ENCODE assay signal across 16 cellular contexts in genomic region chr9:89358376-89358775, GRCh38. TPM values are rescaled to one million over a fixed set of nuclear protein-coding genes. Genes with fewer than 3 reads are reported as not detected.
A peak's percentile ranks its signal among the peaks of the same experiment; 100 is the strongest.
DNase-seq lines count a peak whose midpoint lies in the region; ATAC-seq lines count a peak whose summit lies in the region.
"Had no signal": no experiment of that assay in that cellular context is flagged by ENCODE, and none has a peak within 500 bp of the region (broad histone marks: within the 10 kb centered on the region; RNA-seq: fewer than 3 reads in every experiment).

No MANE protein-coding gene starts in this region.

- H3K4me3 Mint-ChIP-seq in activated naive CD8-positive, alpha-beta T cell treated with anti-CD3 and anti-CD28 coated beads for 36 hours, result no peak overlapping the region
- H3K4me3 Mint-ChIP-seq in natural killer cell treated with Interleukin-12 subunit alpha and Interleukin-12 subunit beta and Interleukin-15 and Interleukin-18, amount 100 ng/mL, for 72 hours, result no peak overlapping the region

- H3K27ac Mint-ChIP-seq in activated naive CD8-positive, alpha-beta T cell treated with anti-CD3 and anti-CD28 coated beads for 36 hours, result peak overlapping the region; percentile 54
- peak overlapping the region; percentile 28 to 54 for H3K27ac Mint-ChIP-seq in natural killer cell treated with Interleukin-12 subunit alpha and Interleukin-12 subunit beta and Interleukin-15 and Interleukin-18, amount 100 ng/mL, for 72 hours

- no peak for ATAC-seq in natural killer cell treated with Interleukin-12 subunit alpha and Interleukin-12 subunit beta and Interleukin-15 and Interleukin-18, amount 100 ng/mL, for 72 hours
- ATAC-seq in GM19452 (IDR thresholded peaks at IDR 0.05; ENCODE audit: unreplicated experiment), result no peak

- DNase-seq in stimulated activated CD4-positive, alpha-beta T cell treated with anti-CD3 and anti-CD28 coated beads, Interleukin-4, amount 100 ng/mL, for 24 hours, result peak; percentile 2
- no peak for DNase-seq in stimulated activated CD4-positive, alpha-beta T cell treated with anti-CD3 and anti-CD28 coated beads, Interleukin-4, amount 100 ng/mL, for 4 hours
- DNase-seq in activated naive CD8-positive, alpha-beta T cell treated with anti-CD3 and anti-CD28 coated beads for 36 hours, result no peak
- DNase-seq in natural killer cell treated with Interleukin-12 subunit alpha and Interleukin-12 subunit beta and Interleukin-15 and Interleukin-18, amount 100 ng/mL, for 72 hours (ENCODE audit: low spot score), result no peak
- DNase-seq in NCI-H2081 treated with DMSO at 0.1 percent for 48 hours (lab: John Stamatoyannopoulos, UW) (no peak), RKO (ENCODE audit: low spot score) (no peak)
- DNase-seq: activated CD4-positive, CD25-positive, alpha-beta regulatory T cell; AML-193; foreskin keratinocyte; kidney glomerular epithelial cell; mesendoderm; Peyer's patch; spleen; T1000 had no signal

- H3K27me3 Mint-ChIP-seq in activated naive CD8-positive, alpha-beta T cell treated with anti-CD3 and anti-CD28 coated beads for 36 hours, result no peaks in the 10 kb centered on the region
- H3K27me3 Mint-ChIP-seq in natural killer cell treated with Interleukin-12 subunit alpha and Interleukin-12 subunit beta and Interleukin-15 and Interleukin-18, amount 100 ng/mL, for 72 hours, result no peaks in the 10 kb centered on the region

- H3K4me1 Mint-ChIP-seq in activated naive CD8-positive, alpha-beta T cell treated with anti-CD3 and anti-CD28 coated beads for 36 hours, result peaks cover 11% of the 10 kb centered on the region
- H3K4me1 Mint-ChIP-seq in natural killer cell treated with Interleukin-12 subunit alpha and Interleukin-12 subunit beta and Interleukin-15 and Interleukin-18, amount 100 ng/mL, for 72 hours (ENCODE audit: low read depth in 2 of 2), result peaks cover 22 to 25% of the 10 kb centered on the region in 2 donors

- no peaks in the 10 kb centered on the region for H3K9me3 Mint-ChIP-seq in activated naive CD8-positive, alpha-beta T cell treated with anti-CD3 and anti-CD28 coated beads for 36 hours
- no peaks in the 10 kb centered on the region for H3K9me3 Mint-ChIP-seq in natural killer cell treated with Interleukin-12 subunit alpha and Interleukin-12 subunit beta and Interleukin-15 and Interleukin-18, amount 100 ng/mL, for 72 hours
- H3K9me3 Mint-ChIP-seq: activated naive CD4-positive, alpha-beta T cell treated with anti-CD3 and anti-CD28 coated beads, Interleukin-2, amount 50 U/mL, for 72 hours had no signal

- H3K36me3 Mint-ChIP-seq in activated naive CD8-positive, alpha-beta T cell treated with anti-CD3 and anti-CD28 coated beads for 36 hours, result peaks cover 42% of the 10 kb centered on the region
- peaks cover 28% of the 10 kb centered on the region for H3K36me3 Mint-ChIP-seq in natural killer cell treated with Interleukin-12 subunit alpha and Interleukin-12 subunit beta and Interleukin-15 and Interleukin-18, amount 100 ng/mL, for 72 hours

RNA-seq across cellular contexts. Expression of gene SECISBP2, which starts 40.1 kb away (rescaled TPM):
- total RNA-seq in activated naive CD8-positive, alpha-beta T cell treated with anti-CD3 and anti-CD28 coated beads for 36 hours, result 10 to 100 TPM; 27.3 to 34.7 TPM
- 10 to 100 TPM; 43.1 to 63.6 TPM for total RNA-seq in natural killer cell treated with Interleukin-12 subunit alpha and Interleukin-12 subunit beta and Interleukin-15 and Interleukin-18, amount 100 ng/mL, for 72 hours

RNA-seq across cellular contexts. Expression of gene CKS2, which starts 47.4 kb away (rescaled TPM):
- total RNA-seq in activated naive CD8-positive, alpha-beta T cell treated with anti-CD3 and anti-CD28 coated beads for 36 hours, result 100 to 1,000 TPM; 333 to 343 TPM
- 100 to 1,000 TPM in 1 of 2 donors, 10 to 100 TPM in 1; 90.2 to 165 TPM for total RNA-seq in natural killer cell treated with Interleukin-12 subunit alpha and Interleukin-12 subunit beta and Interleukin-15 and Interleukin-18, amount 100 ng/mL, for 72 hours
